ENCODE assay signal across 1 cellular context in genomic region chr7:131294553-131294952, GRCh38.
TF ChIP-seq lines count a peak whose summit lies in the region.

No MANE protein-coding gene starts in this region.

TF ChIP-seq in HepG2, 621 proteins besides CTCF, POLR2A, EP300 and RAD21 (continued from another document):
- peak; percentile 18; the same call in 1 of the 2 replicates for TF ChIP-seq HNF4A (CRISPR knock-in tag; IDR thresholded peaks at IDR 0.05)
- no peak for TF ChIP-seq ZSCAN21 (CRISPR knock-in tag; IDR thresholded peaks at IDR 0.05; ENCODE audit: borderline replicate concordance)
- TF ChIP-seq ZNF232 (CRISPR knock-in tag; IDR thresholded peaks at IDR 0.05; ENCODE audit: borderline replicate concordance) = no peak
- no peak for TF ChIP-seq ZBTB14 (CRISPR knock-in tag; IDR thresholded peaks at IDR 0.05)
- peak; percentile 20; the same call in 1 of the 2 replicates for TF ChIP-seq TFAP4 (IDR thresholded peaks at IDR 0.05; ENCODE audit: borderline replicate concordance, low read depth)
